In genomic region chr10:75404023-75404334, GRCh38 we compare ENCODE assay signal across 8 cellular contexts. TPM values are rescaled to one million over a fixed set of nuclear protein-coding genes. Genes with fewer than 3 reads are reported as not detected.
DNase-seq lines count a peak whose midpoint lies in the region; ATAC-seq and TF ChIP-seq lines count a peak whose summit lies in the region.

No MANE protein-coding gene starts in this region.

- ATAC-seq in right cardiac atrium (no peak), HG03135 (IDR thresholded peaks at IDR 0.05; ENCODE audit: unreplicated experiment) (no peak)

- in situ Hi-C loops in GM23248 (cut with MboI), result loop anchor here (25.0 kb wide), 1 partner anchor 508 kb away; no protein-coding TSS in a partner anchor

- peaks cover 49% of the 10 kb centered on the region for H3K79me2 ChIP-seq in GM23248 (ENCODE audit: insufficient read depth)

- intact Hi-C loops in right cardiac atrium (cut with DNase I), result loop anchor here in 3 of 4 donors (10.0 kb wide), 5 partner anchors 211 to 1151 kb away; no protein-coding TSS in a partner anchor

- H3K4me1 ChIP-seq in GM23248 (ENCODE audit: insufficient read depth), result no peaks in the 10 kb centered on the region
- no peaks in the 10 kb centered on the region for H3K4me1 ChIP-seq in right cardiac atrium (ENCODE audit: control insufficient read depth, insufficient read depth, low read length)

- no peaks in the 10 kb centered on the region for H3K27me3 ChIP-seq in GM23248 (replicated peaks; ENCODE audit: insufficient read depth)
- H3K27me3 ChIP-seq in right cardiac atrium (ENCODE audit: control insufficient read depth, insufficient read depth), result no peaks in the 10 kb centered on the region

- H2AFZ ChIP-seq in GM23248, result peak overlapping the region; percentile 93

- peak overlapping the region; percentile 95 for H3K9ac ChIP-seq in GM23248

- H3K36me3 ChIP-seq in GM23248 (ENCODE audit: low read depth), result no peaks in the 10 kb centered on the region

- no peaks in the 10 kb centered on the region for H3K9me3 ChIP-seq in GM23248 (ENCODE audit: low read depth)
- H3K9me3 ChIP-seq in right cardiac atrium (ENCODE audit: control insufficient read depth, low read length), result no peaks in the 10 kb centered on the region

- no peak for DNase-seq in GM23248
- no peak for DNase-seq in right cardiac atrium
- no peak for DNase-seq in skeletal muscle cell (ENCODE audit: low read depth)
- DNase-seq in NCI-H345 (lab: John Stamatoyannopoulos, UW), result no peak
- DNase-seq in GOT3 (lab: John Stamatoyannopoulos, UW), result no peak
- no peak for DNase-seq in NCI-H446 treated with DMSO at 0.1 percent for 48 hours (lab: John Stamatoyannopoulos, UW)

- 52 to 56% methylated on average over 15 of the region's 15 CpGs for WGBS in GM23248 (ENCODE audit: low coverage in 1 of 2, low lambda C conversion rate in 2 of 2, missing lambda C conversion rate in 2 of 2), 2 experiments
- 9% methylated on average over 15 of the region's 15 CpGs for WGBS in right cardiac atrium

- H3K27ac ChIP-seq in GM23248, result no peak overlapping the region
- peak overlapping the region; percentile 96 for H3K27ac ChIP-seq in VCaP
- no peak overlapping the region for H3K27ac ChIP-seq in right cardiac atrium (ENCODE audit: low read length)

- H3K4me2 ChIP-seq in GM23248 (ENCODE audit: unreplicated experiment), result peak overlapping the region; percentile 97

- H3K9me2 ChIP-seq in GM23248 (ENCODE audit: insufficient read depth), result no peaks in the 10 kb centered on the region

- H3K4me3 ChIP-seq in GM23248 (peak overlapping the region; percentile 93), right cardiac atrium (ENCODE audit: low read length) (peak overlapping the region; percentile 82), skeletal muscle cell (ENCODE audit: low read depth, low read length) (peak overlapping the region; percentile 98)

- TF ChIP-seq CTCF in VCaP (conservative IDR thresholded peaks at IDR 0.05), result no peak

- H3F3A ChIP-seq in GM23248 (ENCODE audit: insufficient read depth), result no peaks in the 10 kb centered on the region

- H4K20me1 ChIP-seq in GM23248 (ENCODE audit: insufficient read depth), result no peaks in the 10 kb centered on the region

RNA-seq across cellular contexts. Expression of gene ZNF503, which starts 2.4 kb away (rescaled TPM):
- 16.1 and 17.5 TPM in 2 replicates for total RNA-seq in GM23248 (2014; rRNA removed; shearing (Covaris generic))
- polyA plus RNA-seq in GM23248 (2016; fragmentation: Nextera tagmentation; extraction: Ambion mirVana) (15.4 and 15.7 TPM in 2 replicates), right cardiac atrium (8.7 TPM)
- total RNA-seq in right cardiac atrium, result 10 to 100 TPM; 13.2 to 14.6 (median 14.3) TPM

RNA-seq across cellular contexts. Expression of gene LRMDA, which starts 27.4 kb away (rescaled TPM):
- total RNA-seq in GM23248 (2014; rRNA removed; shearing (Covaris generic)), result 0.13 TPM in 1 of 2 replicates, not detected in the other
- polyA plus RNA-seq in GM23248 (2016; fragmentation: Nextera tagmentation; extraction: Ambion mirVana), result 2.1 and 2.6 TPM in 2 replicates
- total RNA-seq in right cardiac atrium, result 10 to 100 TPM; 42.7 to 97.9 (median 55.1) TPM
- polyA plus RNA-seq in right cardiac atrium, result 48.8 TPM

Comparison
In these comparisons a context has a peak if more than half of its experiments do, and no peak if none do; other contexts are left out.
1. RNA of gene LRMDA, which starts 27.4 kb away (total RNA-seq): 42.7 to 97.9 TPM in right cardiac atrium; 0.13 TPM in GM23248; every median in the first group is over 10 times any median in the second.
2. Peak in every context shown above with its lines, with median percentiles within 50 percentile points of each other: H3K4me3 ChIP-seq.